In the genomic region with DNA sequence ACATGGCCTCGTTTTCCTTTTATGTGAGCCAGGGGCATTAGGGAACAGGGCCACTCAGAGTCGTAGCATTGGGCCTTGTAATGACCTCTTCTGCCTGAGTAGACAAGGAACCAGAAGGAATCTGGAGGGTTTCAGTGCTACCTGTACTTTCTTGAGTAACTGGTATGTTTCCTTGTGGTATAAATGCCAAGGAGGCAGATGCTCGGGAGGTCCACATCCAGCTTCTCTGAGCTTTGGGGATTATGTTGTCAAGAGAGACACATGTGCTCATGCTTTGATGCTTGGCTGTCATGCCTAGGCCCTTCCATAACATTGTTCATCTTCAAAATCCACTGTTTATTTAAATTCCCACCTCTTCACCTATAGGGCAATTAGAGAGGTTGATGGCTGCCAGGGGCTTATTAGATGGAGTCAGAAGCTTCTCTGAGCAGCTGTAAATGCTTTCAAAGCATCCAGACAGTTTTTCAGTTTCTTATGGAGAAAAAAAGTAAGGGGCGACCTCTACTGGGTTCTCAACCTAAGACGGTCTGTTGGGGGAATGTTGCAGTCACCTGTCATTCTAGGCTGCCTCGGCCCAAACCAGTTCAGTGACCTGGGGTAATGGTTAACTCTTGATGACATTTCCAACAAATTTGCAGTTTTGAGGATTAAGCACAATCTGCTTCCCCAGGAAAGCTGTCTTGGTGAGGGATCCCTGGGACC, we compare ENCODE assay signal across 1 cellular context.
TF ChIP-seq lines count a peak whose summit lies in the region.

No MANE protein-coding gene starts in this region.

TF ChIP-seq in H1, 55 proteins besides CTCF, POLR2A, EP300 and RAD21:
- no peak for TF ChIP-seq HDAC6 (IDR thresholded peaks at IDR 0.05; ENCODE audit: low read depth, low read length)
- TF ChIP-seq EZH2 (IDR thresholded peaks at IDR 0.05; ENCODE audit: low read depth, low read length, severe bottlenecking), result no peak
- TF ChIP-seq SUZ12 (IDR thresholded peaks at IDR 0.05; ENCODE audit: low read length), result no peak
